ENCODE assay signal across 1 cellular context in genomic region chr6:37353761-37354525, GRCh38.
TF ChIP-seq lines count a peak whose summit lies in the region.

Gene RNF8 (plus strand): TSS chr6:37353983. CDS start chr6:37354165, 182 bp downstream.

TF ChIP-seq in GM23338, 12 proteins besides CTCF, POLR2A, EP300 and RAD21 (continued from another document):
- TF ChIP-seq POLR2AphosphoS5 (IDR thresholded peaks at IDR 0.05; ENCODE audit: low read depth), result peak; percentile 85
- no peak for TF ChIP-seq ETS1 (IDR thresholded peaks at IDR 0.05)
- no peak for TF ChIP-seq ZNF114 (CRISPR knock-in tag; IDR thresholded peaks at IDR 0.05)
TF ChIP-seq in GM23338: peak in this region for 2.
